In the genomic region with DNA sequence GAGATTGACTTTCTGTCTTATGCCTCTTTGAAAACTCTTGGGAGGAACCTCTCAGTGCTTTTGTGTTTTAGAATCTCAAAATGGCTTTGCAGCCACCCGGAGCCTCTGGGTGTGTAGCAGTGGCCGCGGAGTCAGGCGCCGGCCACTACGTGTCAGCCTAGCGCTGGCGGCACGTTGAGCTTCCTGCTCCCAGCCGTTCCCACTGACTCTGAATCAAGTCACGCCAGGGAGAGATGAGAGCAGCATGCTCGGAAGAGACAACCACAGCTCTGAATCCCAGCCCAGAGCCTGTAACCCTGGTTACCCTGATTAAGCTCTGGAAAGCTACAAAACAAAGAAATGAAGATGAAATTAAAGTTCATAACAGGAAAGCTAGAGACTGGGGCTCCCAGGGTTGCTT, we compare ENCODE assay signal across 3 cellular contexts.
TF ChIP-seq lines count a peak whose summit lies in the region.

No MANE protein-coding gene starts in this region.

TF ChIP-seq in SK-N-SH, 30 proteins besides CTCF, POLR2A, EP300 and RAD21 (continued from another document):
- TF ChIP-seq, protein P1, sequence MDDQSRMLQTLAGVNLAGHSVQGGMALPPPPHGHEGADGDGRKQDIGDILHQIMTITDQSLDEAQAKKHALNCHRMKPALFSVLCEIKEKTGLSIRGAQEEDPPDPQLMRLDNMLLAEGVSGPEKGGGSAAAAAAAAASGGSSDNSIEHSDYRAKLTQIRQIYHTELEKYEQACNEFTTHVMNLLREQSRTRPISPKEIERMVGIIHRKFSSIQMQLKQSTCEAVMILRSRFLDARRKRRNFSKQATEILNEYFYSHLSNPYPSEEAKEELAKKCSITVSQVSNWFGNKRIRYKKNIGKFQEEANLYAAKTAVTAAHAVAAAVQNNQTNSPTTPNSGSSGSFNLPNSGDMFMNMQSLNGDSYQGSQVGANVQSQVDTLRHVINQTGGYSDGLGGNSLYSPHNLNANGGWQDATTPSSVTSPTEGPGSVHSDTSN (IDR thresholded peaks at IDR 0.05), result no peak

TF ChIP-seq in SK-N-SH treated with all-trans-retinoic acid at 6 μM for 48 hours, 23 proteins besides CTCF, POLR2A, EP300 and RAD21 (continued from another document):
- TF ChIP-seq POU6F1 (CRISPR knock-in tag; IDR thresholded peaks at IDR 0.05; ENCODE audit: borderline replicate concordance, low read depth), result no peak
- TF ChIP-seq ARNTL (CRISPR knock-in tag; IDR thresholded peaks at IDR 0.05; ENCODE audit: borderline replicate concordance, low read depth), result no peak
- TF ChIP-seq ZC3H10 (CRISPR knock-in tag; IDR thresholded peaks at IDR 0.05), result no peak
- TF ChIP-seq TSHZ2 (CRISPR knock-in tag; IDR thresholded peaks at IDR 0.05), result no peak
- no peak for TF ChIP-seq ISL1 (CRISPR knock-in tag; IDR thresholded peaks at IDR 0.05)
- TF ChIP-seq, protein P2, sequence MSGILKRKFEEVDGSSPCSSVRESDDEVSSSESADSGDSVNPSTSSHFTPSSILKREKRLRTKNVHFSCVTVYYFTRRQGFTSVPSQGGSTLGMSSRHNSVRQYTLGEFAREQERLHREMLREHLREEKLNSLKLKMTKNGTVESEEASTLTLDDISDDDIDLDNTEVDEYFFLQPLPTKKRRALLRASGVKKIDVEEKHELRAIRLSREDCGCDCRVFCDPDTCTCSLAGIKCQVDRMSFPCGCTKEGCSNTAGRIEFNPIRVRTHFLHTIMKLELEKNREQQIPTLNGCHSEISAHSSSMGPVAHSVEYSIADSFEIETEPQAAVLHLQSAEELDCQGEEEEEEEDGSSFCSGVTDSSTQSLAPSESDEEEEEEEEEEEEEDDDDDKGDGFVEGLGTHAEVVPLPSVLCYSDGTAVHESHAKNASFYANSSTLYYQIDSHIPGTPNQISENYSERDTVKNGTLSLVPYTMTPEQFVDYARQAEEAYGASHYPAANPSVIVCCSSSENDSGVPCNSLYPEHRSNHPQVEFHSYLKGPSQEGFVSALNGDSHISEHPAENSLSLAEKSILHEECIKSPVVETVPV (CRISPR knock-in tag; IDR thresholded peaks at IDR 0.05), result no peak
- TF ChIP-seq CSDC2 (CRISPR knock-in tag; IDR thresholded peaks at IDR 0.05), result no peak
- no peak for TF ChIP-seq PATZ1 (CRISPR knock-in tag; IDR thresholded peaks at IDR 0.05; ENCODE audit: borderline replicate concordance)
- TF ChIP-seq RARB (CRISPR knock-in tag; IDR thresholded peaks at IDR 0.05), result no peak

TF ChIP-seq in liver, 16 proteins besides CTCF, POLR2A, EP300 and RAD21 (continued from another document):
- TF ChIP-seq, protein P3, sequence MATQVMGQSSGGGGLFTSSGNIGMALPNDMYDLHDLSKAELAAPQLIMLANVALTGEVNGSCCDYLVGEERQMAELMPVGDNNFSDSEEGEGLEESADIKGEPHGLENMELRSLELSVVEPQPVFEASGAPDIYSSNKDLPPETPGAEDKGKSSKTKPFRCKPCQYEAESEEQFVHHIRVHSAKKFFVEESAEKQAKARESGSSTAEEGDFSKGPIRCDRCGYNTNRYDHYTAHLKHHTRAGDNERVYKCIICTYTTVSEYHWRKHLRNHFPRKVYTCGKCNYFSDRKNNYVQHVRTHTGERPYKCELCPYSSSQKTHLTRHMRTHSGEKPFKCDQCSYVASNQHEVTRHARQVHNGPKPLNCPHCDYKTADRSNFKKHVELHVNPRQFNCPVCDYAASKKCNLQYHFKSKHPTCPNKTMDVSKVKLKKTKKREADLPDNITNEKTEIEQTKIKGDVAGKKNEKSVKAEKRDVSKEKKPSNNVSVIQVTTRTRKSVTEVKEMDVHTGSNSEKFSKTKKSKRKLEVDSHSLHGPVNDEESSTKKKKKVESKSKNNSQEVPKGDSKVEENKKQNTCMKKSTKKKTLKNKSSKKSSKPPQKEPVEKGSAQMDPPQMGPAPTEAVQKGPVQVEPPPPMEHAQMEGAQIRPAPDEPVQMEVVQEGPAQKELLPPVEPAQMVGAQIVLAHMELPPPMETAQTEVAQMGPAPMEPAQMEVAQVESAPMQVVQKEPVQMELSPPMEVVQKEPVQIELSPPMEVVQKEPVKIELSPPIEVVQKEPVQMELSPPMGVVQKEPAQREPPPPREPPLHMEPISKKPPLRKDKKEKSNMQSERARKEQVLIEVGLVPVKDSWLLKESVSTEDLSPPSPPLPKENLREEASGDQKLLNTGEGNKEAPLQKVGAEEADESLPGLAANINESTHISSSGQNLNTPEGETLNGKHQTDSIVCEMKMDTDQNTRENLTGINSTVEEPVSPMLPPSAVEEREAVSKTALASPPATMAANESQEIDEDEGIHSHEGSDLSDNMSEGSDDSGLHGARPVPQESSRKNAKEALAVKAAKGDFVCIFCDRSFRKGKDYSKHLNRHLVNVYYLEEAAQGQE (IDR thresholded peaks at IDR 0.05), result no peak
- TF ChIP-seq RXRA (IDR thresholded peaks at IDR 0.05), result no peak
- TF ChIP-seq NR2F2 (IDR thresholded peaks at IDR 0.05), result no peak
